10 cellular contexts compared by ENCODE assay signal in the genomic region with DNA sequence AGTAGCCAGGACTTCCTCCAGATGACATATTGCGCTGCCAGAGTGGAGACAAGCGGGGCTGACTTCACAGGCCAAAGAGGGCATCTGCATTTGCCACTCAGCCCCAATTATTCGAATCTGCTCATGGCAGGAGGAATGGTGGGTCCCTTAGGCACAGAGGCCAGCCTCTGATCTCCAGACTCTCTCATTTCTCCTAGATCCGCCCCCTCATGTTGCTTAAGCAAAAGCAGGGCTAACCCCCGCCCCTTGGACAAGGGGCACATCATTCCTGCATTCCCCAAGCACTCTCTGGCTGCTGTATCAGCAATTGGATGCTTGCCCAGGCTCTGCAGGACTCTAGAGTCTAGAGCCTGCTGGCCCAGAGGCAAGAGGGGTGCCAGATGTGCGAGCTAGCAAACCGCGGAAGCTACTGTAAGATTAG.
A peak's percentile ranks its signal among the peaks of the same experiment; 100 is the strongest.
DNase-seq lines count a peak whose midpoint lies in the region; ATAC-seq and TF ChIP-seq lines count a peak whose summit lies in the region.
"Had no signal": no experiment of that assay in that cellular context is flagged by ENCODE, and none has a peak within 500 bp of the region (broad histone marks: within the 10 kb centered on the region; RNA-seq: fewer than 3 reads in every experiment).

No MANE protein-coding gene starts in this region.

- H3K27ac ChIP-seq in HEK293 (ENCODE audit: extremely low read depth, low read depth, low read length) (no peak overlapping the region), left ventricle myocardium inferior (replicated peaks) (no peak overlapping the region)

- H3K9me3 ChIP-seq in HEK293 (ENCODE audit: control insufficient read depth, insufficient read depth, low read depth, low read length) (no peaks in the 10 kb centered on the region), left ventricle myocardium inferior (replicated peaks) (peaks cover 3% of the 10 kb centered on the region)

- peaks cover 3% of the 10 kb centered on the region for H3K4me1 ChIP-seq in HEK293 (ENCODE audit: control insufficient read depth, insufficient read depth, low read length)
- peaks cover 16% of the 10 kb centered on the region for H3K4me1 ChIP-seq in left ventricle myocardium inferior

- no peak overlapping the region for H3K4me3 Mint-ChIP-seq in stimulated activated memory B cell treated with anti-CD40 and anti-IgM and Interleukin-4, amounts not matched to agents 10 μg/mL and 1 μg/mL and 100 μg/mL, for 72 hours
- H3K4me3 Mint-ChIP-seq: activated B cell treated with CpG ODN at 0.5 μM for 24 hours; dendritic cell treated with granulocyte-macrophage colony-stimulating factor and Interleukin-4, amounts not matched to agents 40 ng/mL and 50 ng/mL, for 4 days had no signal

- H3K36me3 Mint-ChIP-seq in stimulated activated memory B cell treated with anti-CD40 and anti-IgM and Interleukin-4, amounts not matched to agents 10 μg/mL and 1 μg/mL and 100 μg/mL, for 72 hours, result peaks cover 4% of the 10 kb centered on the region

- CTCF ChIA-PET in HEK293 (lab: Yijun Ruan, JAX), result no interaction called here

- H3K4me3 ChIP-seq in HEK293 (ENCODE audit: low read depth, low read length) (no peak overlapping the region), left ventricle myocardium inferior (no peak overlapping the region)

- no peak for ATAC-seq in HG03025 (IDR thresholded peaks at IDR 0.05; ENCODE audit: low FRiP score, unreplicated experiment)
- ATAC-seq in stimulated activated memory B cell treated with anti-CD40 and anti-IgM and Interleukin-4, amounts not matched to agents 10 μg/mL and 1 μg/mL and 100 μg/mL, for 72 hours, result no peak

- no peaks in the 10 kb centered on the region for H3K27me3 Mint-ChIP-seq in stimulated activated memory B cell treated with anti-CD40 and anti-IgM and Interleukin-4, amounts not matched to agents 10 μg/mL and 1 μg/mL and 100 μg/mL, for 72 hours
- H3K27me3 Mint-ChIP-seq: activated B cell treated with CpG ODN at 0.5 μM for 24 hours; dendritic cell treated with granulocyte-macrophage colony-stimulating factor and Interleukin-4, amounts not matched to agents 40 ng/mL and 50 ng/mL, for 4 days had no signal

- TF ChIP-seq CTCF in HEK293 (tag by site-specific recombination; IDR thresholded peaks at IDR 0.05), result no peak
- no peak for TF ChIP-seq CTCF in left ventricle myocardium inferior (IDR thresholded peaks at IDR 0.05; ENCODE audit: borderline replicate concordance)

- peaks cover 6% of the 10 kb centered on the region for H3K9me3 Mint-ChIP-seq in stimulated activated memory B cell treated with anti-CD40 and anti-IgM and Interleukin-4, amounts not matched to agents 10 μg/mL and 1 μg/mL and 100 μg/mL, for 72 hours

- no peaks in the 10 kb centered on the region for H3K27me3 ChIP-seq in left ventricle myocardium inferior (ENCODE audit: low read depth)

- no peaks in the 10 kb centered on the region for H3K36me3 ChIP-seq in HEK293 (ENCODE audit: control insufficient read depth in 2 of 2, insufficient read depth in 1 of 2, low read length in 2 of 2)
- H3K36me3 ChIP-seq in left ventricle myocardium inferior, result no peaks in the 10 kb centered on the region

- H3K4me1 Mint-ChIP-seq in stimulated activated memory B cell treated with anti-CD40 and anti-IgM and Interleukin-4, amounts not matched to agents 10 μg/mL and 1 μg/mL and 100 μg/mL, for 72 hours, result no peaks in the 10 kb centered on the region
- H3K4me1 Mint-ChIP-seq: activated B cell treated with CpG ODN at 0.5 μM for 24 hours had no signal

- POLR2A ChIA-PET in HEK293 (lab: Yijun Ruan, JAX), result no interaction called here

- intact Hi-C loops in left ventricle myocardium inferior (cut with micrococcal nuclease), result loop anchor here (10.0 kb wide), 1 partner anchor 798 kb away; no protein-coding TSS in a partner anchor

- no peak overlapping the region for H3K27ac Mint-ChIP-seq in stimulated activated memory B cell treated with anti-CD40 and anti-IgM and Interleukin-4, amounts not matched to agents 10 μg/mL and 1 μg/mL and 100 μg/mL, for 72 hours
- H3K27ac Mint-ChIP-seq: activated B cell treated with CpG ODN at 0.5 μM for 24 hours; dendritic cell treated with granulocyte-macrophage colony-stimulating factor and Interleukin-4, amounts not matched to agents 40 ng/mL and 50 ng/mL, for 4 days had no signal

- DNase-seq in RPMI8226, result peak; percentile 69
- DNase-seq in left ventricle myocardium inferior, result peak; percentile 67
- DNase-seq in smooth muscle cell of the brain vasculature (ENCODE audit: low read depth, low spot score), result peak; percentile 95
- DNase-seq in activated CD4-positive, alpha-beta T cell treated with anti-CD3 and anti-CD28 coated beads, Interleukin-2, amount 50 U/mL, for 1 hour, result no peak
- DNase-seq in DMS153 treated with DMSO at 0.1 percent for 48 hours (lab: John Stamatoyannopoulos, UW; ENCODE audit: unreplicated experiment), result no peak
- DNase-seq: activated B cell treated with CpG ODN at 0.5 μM for 24 hours had no signal

TF ChIP-seq in HEK293, 187 proteins besides CTCF, POLR2A, EP300 and RAD21 (continues in another document):
- peak; percentile 77; the same call in 1 of the 2 replicates for TF ChIP-seq ZNF701 (tag by site-specific recombination; IDR thresholded peaks at IDR 0.05)
- peak; percentile 63; the same call in 1 of the 2 replicates for TF ChIP-seq ZIC2 (tag by site-specific recombination; IDR thresholded peaks at IDR 0.05)
- no peak for TF ChIP-seq ZNF175 (tag by site-specific recombination; IDR thresholded peaks at IDR 0.05)
- TF ChIP-seq ZNF341 (tag by site-specific recombination; IDR thresholded peaks at IDR 0.05; ENCODE audit: low read depth), result 0 out of 2 replicates have a peak, but pooled peaks have one; percentile 29
- TF ChIP-seq ZEB2 (tag by site-specific recombination; IDR thresholded peaks at IDR 0.05), result peak; percentile 52; the same call in 1 of the 2 replicates
- 0 out of 2 replicates have a peak, but pooled peaks have one; percentile 27 for TF ChIP-seq KLF16 (tag by site-specific recombination; IDR thresholded peaks at IDR 0.05)
- TF ChIP-seq, protein P1, sequence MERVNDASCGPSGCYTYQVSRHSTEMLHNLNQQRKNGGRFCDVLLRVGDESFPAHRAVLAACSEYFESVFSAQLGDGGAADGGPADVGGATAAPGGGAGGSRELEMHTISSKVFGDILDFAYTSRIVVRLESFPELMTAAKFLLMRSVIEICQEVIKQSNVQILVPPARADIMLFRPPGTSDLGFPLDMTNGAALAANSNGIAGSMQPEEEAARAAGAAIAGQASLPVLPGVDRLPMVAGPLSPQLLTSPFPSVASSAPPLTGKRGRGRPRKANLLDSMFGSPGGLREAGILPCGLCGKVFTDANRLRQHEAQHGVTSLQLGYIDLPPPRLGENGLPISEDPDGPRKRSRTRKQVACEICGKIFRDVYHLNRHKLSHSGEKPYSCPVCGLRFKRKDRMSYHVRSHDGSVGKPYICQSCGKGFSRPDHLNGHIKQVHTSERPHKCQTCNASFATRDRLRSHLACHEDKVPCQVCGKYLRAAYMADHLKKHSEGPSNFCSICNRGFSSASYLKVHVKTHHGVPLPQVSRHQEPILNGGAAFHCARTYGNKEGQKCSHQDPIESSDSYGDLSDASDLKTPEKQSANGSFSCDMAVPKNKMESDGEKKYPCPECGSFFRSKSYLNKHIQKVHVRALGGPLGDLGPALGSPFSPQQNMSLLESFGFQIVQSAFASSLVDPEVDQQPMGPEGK (tag by site-specific recombination; IDR thresholded peaks at IDR 0.05), result peak; percentile 68
- 0 out of 2 replicates have a peak, but pooled peaks have one; percentile 30 for TF ChIP-seq ZNF843 (tag by site-specific recombination; IDR thresholded peaks at IDR 0.05)
- TF ChIP-seq ZFHX2 (tag by site-specific recombination; conservative IDR thresholded peaks at IDR 0.05), result peak; percentile 60
- TF ChIP-seq, protein P2, sequence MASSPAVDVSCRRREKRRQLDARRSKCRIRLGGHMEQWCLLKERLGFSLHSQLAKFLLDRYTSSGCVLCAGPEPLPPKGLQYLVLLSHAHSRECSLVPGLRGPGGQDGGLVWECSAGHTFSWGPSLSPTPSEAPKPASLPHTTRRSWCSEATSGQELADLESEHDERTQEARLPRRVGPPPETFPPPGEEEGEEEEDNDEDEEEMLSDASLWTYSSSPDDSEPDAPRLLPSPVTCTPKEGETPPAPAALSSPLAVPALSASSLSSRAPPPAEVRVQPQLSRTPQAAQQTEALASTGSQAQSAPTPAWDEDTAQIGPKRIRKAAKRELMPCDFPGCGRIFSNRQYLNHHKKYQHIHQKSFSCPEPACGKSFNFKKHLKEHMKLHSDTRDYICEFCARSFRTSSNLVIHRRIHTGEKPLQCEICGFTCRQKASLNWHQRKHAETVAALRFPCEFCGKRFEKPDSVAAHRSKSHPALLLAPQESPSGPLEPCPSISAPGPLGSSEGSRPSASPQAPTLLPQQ (tag by site-specific recombination; IDR thresholded peaks at IDR 0.05), result peak; percentile 82
- TF ChIP-seq, protein P3, sequence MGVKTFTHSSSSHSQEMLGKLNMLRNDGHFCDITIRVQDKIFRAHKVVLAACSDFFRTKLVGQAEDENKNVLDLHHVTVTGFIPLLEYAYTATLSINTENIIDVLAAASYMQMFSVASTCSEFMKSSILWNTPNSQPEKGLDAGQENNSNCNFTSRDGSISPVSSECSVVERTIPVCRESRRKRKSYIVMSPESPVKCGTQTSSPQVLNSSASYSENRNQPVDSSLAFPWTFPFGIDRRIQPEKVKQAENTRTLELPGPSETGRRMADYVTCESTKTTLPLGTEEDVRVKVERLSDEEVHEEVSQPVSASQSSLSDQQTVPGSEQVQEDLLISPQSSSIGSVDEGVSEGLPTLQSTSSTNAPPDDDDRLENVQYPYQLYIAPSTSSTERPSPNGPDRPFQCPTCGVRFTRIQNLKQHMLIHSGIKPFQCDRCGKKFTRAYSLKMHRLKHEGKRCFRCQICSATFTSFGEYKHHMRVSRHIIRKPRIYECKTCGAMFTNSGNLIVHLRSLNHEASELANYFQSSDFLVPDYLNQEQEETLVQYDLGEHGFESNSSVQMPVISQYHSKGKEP (tag by site-specific recombination; IDR thresholded peaks at IDR 0.05), result peak; percentile 90; the same call in 1 of the 2 replicates

Comparison
In these comparisons a context has a peak if more than half of its experiments do, and no peak if none do; other contexts are left out.
1. DNase-seq: peak in RPMI8226 (single experiment), left ventricle myocardium inferior (single experiment) and smooth muscle cell of the brain vasculature (single experiment); none in activated CD4-positive, alpha-beta T cell treated with anti-CD3 and anti-CD28 coated beads, Interleukin-2, amount 50 U/mL, for 1 hour (single experiment) and DMS153 treated with DMSO at 0.1 percent for 48 hours (single experiment).